In genomic region chr18:5998166-5998881, GRCh38 we compare ENCODE assay signal across 1 cellular context.
TF ChIP-seq lines count a peak whose summit lies in the region.

No MANE protein-coding gene starts in this region.

TF ChIP-seq in GM23338, 12 proteins besides CTCF, POLR2A, EP300 and RAD21 (continued from another document):
- TF ChIP-seq ZNF462 (CRISPR knock-in tag; IDR thresholded peaks at IDR 0.05) = no peak
